10 cellular contexts compared by ENCODE assay signal in the genomic region with DNA sequence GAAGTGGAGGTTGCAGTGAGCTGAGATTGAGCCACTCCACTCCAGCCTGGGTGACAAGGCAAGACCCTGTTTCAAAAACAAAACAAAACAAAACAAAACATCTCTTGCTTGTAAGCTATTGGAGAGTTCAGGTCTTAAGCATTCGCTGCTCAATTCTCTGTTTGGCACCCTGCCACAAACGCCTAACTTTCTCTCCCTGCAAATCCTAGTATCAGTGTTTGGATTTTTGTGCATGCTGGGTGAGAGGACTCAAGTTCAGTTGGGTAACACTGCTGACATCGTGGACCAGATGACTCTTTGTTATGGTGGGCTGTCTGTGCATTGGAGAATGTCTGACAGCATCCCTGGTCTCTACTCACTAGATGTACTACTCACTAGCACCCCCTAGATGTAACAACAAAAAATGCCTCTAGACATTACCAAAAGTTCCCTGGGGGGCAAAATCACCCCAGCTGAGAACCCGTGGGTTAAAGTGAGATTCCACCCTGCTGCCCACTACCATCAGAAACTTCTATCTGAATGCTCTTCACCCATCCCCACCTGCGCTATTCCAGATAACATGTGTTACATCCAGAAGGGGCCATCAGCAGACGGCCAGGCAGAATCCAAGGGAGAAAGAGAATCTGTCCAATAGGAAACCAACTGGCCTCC. TPM values are rescaled to one million over a fixed set of nuclear protein-coding genes. Genes with fewer than 3 reads are reported as not detected.
DNase-seq lines count a peak whose midpoint lies in the region; ATAC-seq and TF ChIP-seq lines count a peak whose summit lies in the region.
"Had no signal": no experiment of that assay in that cellular context is flagged by ENCODE, and none has a peak within 500 bp of the region (broad histone marks: within the 10 kb centered on the region; RNA-seq: fewer than 3 reads in every experiment).

No MANE protein-coding gene starts in this region.

- H3K9me3 ChIP-seq in parathyroid adenoma (ENCODE audit: control insufficient read depth, low read length) = no peaks in the 10 kb centered on the region
- H3K9me3 ChIP-seq in esophagus muscularis mucosa = no peaks in the 10 kb centered on the region
- H3K9me3 ChIP-seq: gastroesophageal sphincter had no signal

- peaks cover 7% of the 10 kb centered on the region for H3K4me1 ChIP-seq in KMS-11 (ENCODE audit: low read depth, poor library complexity, severe bottlenecking)
- H3K4me1 ChIP-seq in parathyroid adenoma = no peaks in the 10 kb centered on the region
- H3K4me1 ChIP-seq in esophagus muscularis mucosa = no peaks in the 10 kb centered on the region
- H3K4me1 ChIP-seq: gastroesophageal sphincter had no signal

- WGBS in esophagus muscularis mucosa = 54% methylated on average over 6 of the region's 6 CpGs

- no peak overlapping the region for H2AFZ ChIP-seq in KMS-11 (ENCODE audit: low read depth)
- no peak overlapping the region for H2AFZ ChIP-seq in parathyroid adenoma

- no peaks in the 10 kb centered on the region for H3K79me2 ChIP-seq in KMS-11 (ENCODE audit: insufficient read depth, low read depth)
- no peaks in the 10 kb centered on the region for H3K79me2 ChIP-seq in parathyroid adenoma

- in situ Hi-C loops in brain microvascular endothelial cell (cut with HindIII; ENCODE audit: low pct_ligation_motif_present, low sequenced_read_pairs) = loop anchor here (25.0 kb wide), 1 partner anchor 114 kb away; no protein-coding TSS in a partner anchor

- H3K27me3 ChIP-seq in KMS-11 (ENCODE audit: insufficient read depth, low read depth) = no peaks in the 10 kb centered on the region
- no peaks in the 10 kb centered on the region for H3K27me3 ChIP-seq in brain microvascular endothelial cell (replicated peaks)
- H3K27me3 ChIP-seq in parathyroid adenoma (ENCODE audit: control insufficient read depth, insufficient read depth, low read length) = no peaks in the 10 kb centered on the region
- H3K27me3 ChIP-seq in esophagus muscularis mucosa = no peaks in the 10 kb centered on the region
- H3K27me3 ChIP-seq: gastroesophageal sphincter had no signal

- TF ChIP-seq EP300 in esophagus muscularis mucosa (IDR thresholded peaks at IDR 0.05) = no peak

- H3K4me3 ChIP-seq in KMS-11 (IDR thresholded peaks at IDR 0.05; ENCODE audit: insufficient read depth, low read depth, low read length) (no peak overlapping the region), brain microvascular endothelial cell (ENCODE audit: low read depth, low read length) (no peak overlapping the region), parathyroid adenoma (ENCODE audit: low read depth, low read length) (no peak overlapping the region), esophagus muscularis mucosa (no peak overlapping the region)
- H3K4me3 ChIP-seq: gastroesophageal sphincter had no signal

- intact Hi-C loops in esophagus muscularis mucosa (cut with DNase I) = loop anchor here (5.0 kb wide), 1 partner anchor 119 kb away; no protein-coding TSS in a partner anchor

- TF ChIP-seq CTCF in KMS-11 (conservative IDR thresholded peaks at IDR 0.05; ENCODE audit: low read depth, low read length) (peak; percentile 76), brain microvascular endothelial cell (IDR thresholded peaks at IDR 0.05; ENCODE audit: low read depth, low read length, missing control alignments) (peak; percentile 55), parathyroid adenoma (IDR thresholded peaks at IDR 0.05) (peak; percentile 18), esophagus muscularis mucosa (IDR thresholded peaks at IDR 0.05) (peak in 1 of 3 experiments; percentile 16)

- H3K4me2 ChIP-seq in KMS-11 (no peak overlapping the region), parathyroid adenoma (ENCODE audit: low read length) (no peak overlapping the region)

- TF ChIP-seq POLR2A in esophagus muscularis mucosa (IDR thresholded peaks at IDR 0.05; ENCODE audit: low read depth) = no peak

- no peaks in the 10 kb centered on the region for H4K20me1 ChIP-seq in KMS-11 (ENCODE audit: insufficient read depth)

- DNase-seq in NCI-H82 (lab: John Stamatoyannopoulos, UW) = peak; percentile 63
- DNase-seq in NCI-H82 treated with DMSO at 0.1 percent for 48 hours (lab: John Stamatoyannopoulos, UW; ENCODE audit: unreplicated experiment) = no peak
- no peak for DNase-seq in brain microvascular endothelial cell
- no peak for DNase-seq in esophagus muscularis mucosa (ENCODE audit: extremely low spot score)
- DNase-seq in nucleus accumbens (lab: John Stamatoyannopoulos, UW) = no peak
- DNase-seq: activated naive CD4-positive, alpha-beta T cell treated with anti-CD3 and anti-CD28 coated beads for 36 hours had no signal

- ATAC-seq in GM19351 (IDR thresholded peaks at IDR 0.05; ENCODE audit: unreplicated experiment) = no peak
- ATAC-seq: gastroesophageal sphincter had no signal

- H3K36me3 ChIP-seq in KMS-11 (ENCODE audit: insufficient read depth) = no peaks in the 10 kb centered on the region
- no peaks in the 10 kb centered on the region for H3K36me3 ChIP-seq in brain microvascular endothelial cell (replicated peaks)
- no peaks in the 10 kb centered on the region for H3K36me3 ChIP-seq in parathyroid adenoma (ENCODE audit: control insufficient read depth, insufficient read depth, low read length)
- no peaks in the 10 kb centered on the region for H3K36me3 ChIP-seq in esophagus muscularis mucosa
- H3K36me3 ChIP-seq: gastroesophageal sphincter had no signal

- H3K9ac ChIP-seq in KMS-11 (no peak overlapping the region), parathyroid adenoma (no peak overlapping the region)

- H3K27ac ChIP-seq in KMS-11 = no peak overlapping the region
- H3K27ac ChIP-seq in brain microvascular endothelial cell = no peak overlapping the region
- H3K27ac ChIP-seq in parathyroid adenoma = no peak overlapping the region
- no peak overlapping the region for H3K27ac ChIP-seq in esophagus muscularis mucosa (replicated peaks in 1 of 4)
- H3K27ac ChIP-seq: gastroesophageal sphincter had no signal

RNA-seq across cellular contexts. Expression of a gene that starts 50.9 kb away (rescaled TPM):
- 1 to 10 TPM; 1.7 to 3.5 (median 2.3) TPM for total RNA-seq in esophagus muscularis mucosa
